16 cellular contexts compared by ENCODE assay signal in genomic region chr1:41580520-41581172, GRCh38.
DNase-seq lines count a peak whose midpoint lies in the region; ATAC-seq, FAIRE-seq and TF ChIP-seq lines count a peak whose summit lies in the region.
"Had no signal": no experiment of that assay in that cellular context is flagged by ENCODE, and none has a peak within 500 bp of the region (broad histone marks: within the 10 kb centered on the region; RNA-seq: fewer than 3 reads in every experiment).

No MANE protein-coding gene starts in this region.

- H3K27me3 ChIP-seq in bronchial epithelial cell (ENCODE audit: control insufficient read depth, insufficient read depth, low read length) (no peaks in the 10 kb centered on the region), stomach (no peaks in the 10 kb centered on the region)
- H3K27me3 ChIP-seq: heart right ventricle, ovary had no signal

- TF ChIP-seq CTCF in NB4 (IDR thresholded peaks at IDR 0.05; ENCODE audit: low read depth, low read length), result no peak
- TF ChIP-seq CTCF in bronchial epithelial cell (IDR thresholded peaks at IDR 0.05; ENCODE audit: insufficient read depth, low read length, severe bottlenecking), result no peak
- no peak for TF ChIP-seq CTCF in stomach (IDR thresholded peaks at IDR 0.05)

- no peak for TF ChIP-seq POLR2A in NB4 (IDR thresholded peaks at IDR 0.05; ENCODE audit: extremely low read depth, insufficient read length)
- TF ChIP-seq POLR2A in stomach (IDR thresholded peaks at IDR 0.05), result no peak

- no peak overlapping the region for H3K27ac ChIP-seq in stomach
- H3K27ac ChIP-seq: heart right ventricle, ovary had no signal

- WGBS in stomach, 5 donors, result 78 to 88% (median 84%) methylated on average over 6 to 7 of the region's 7 CpGs

- peak; percentile 72 for FAIRE-seq in bronchial epithelial cell (lab: Jason Lieb, UNC)
- FAIRE-seq: H54 had no signal

- no peaks in the 10 kb centered on the region for H3K9me3 ChIP-seq in stomach
- H3K9me3 ChIP-seq: heart right ventricle, ovary had no signal

- H3K36me3 ChIP-seq in bronchial epithelial cell (ENCODE audit: control insufficient read depth, insufficient read depth, low read length) (no peaks in the 10 kb centered on the region), stomach (peaks cover 0 to 11% (median 5%) of the 10 kb centered on the region in 4 donors)
- H3K36me3 ChIP-seq: ovary had no signal

- H3K27ac Mint-ChIP-seq in activated naive CD4-positive, alpha-beta T cell treated with anti-CD3 and anti-CD28 coated beads, Interleukin-2, amount 50 U/mL, for 24 hours, result peak overlapping the region; percentile 85

- no peaks in the 10 kb centered on the region for H3K27me3 Mint-ChIP-seq in activated naive CD4-positive, alpha-beta T cell treated with anti-CD3 and anti-CD28 coated beads, Interleukin-2, amount 50 U/mL, for 24 hours

- peaks cover 24% of the 10 kb centered on the region for H3K4me1 Mint-ChIP-seq in activated naive CD4-positive, alpha-beta T cell treated with anti-CD3 and anti-CD28 coated beads, Interleukin-2, amount 50 U/mL, for 24 hours

- H3K4me3 ChIP-seq in NB4 (ENCODE audit: low read depth, low read length) (no peak overlapping the region), bronchial epithelial cell (ENCODE audit: low read depth, low read length) (no peak overlapping the region), stomach (no peak overlapping the region)
- H3K4me3 ChIP-seq: heart right ventricle, lung, ovary had no signal

- no peak overlapping the region for H3K4me3 Mint-ChIP-seq in activated naive CD4-positive, alpha-beta T cell treated with anti-CD3 and anti-CD28 coated beads, Interleukin-2, amount 50 U/mL, for 24 hours

- no peak for ATAC-seq in GM21717 (IDR thresholded peaks at IDR 0.05; ENCODE audit: unreplicated experiment)
- ATAC-seq: heart right ventricle, sciatic nerve had no signal

- no peaks in the 10 kb centered on the region for H3K4me1 ChIP-seq in stomach
- H3K4me1 ChIP-seq: heart right ventricle had no signal

- peaks cover 18% of the 10 kb centered on the region for H3K36me3 Mint-ChIP-seq in activated naive CD4-positive, alpha-beta T cell treated with anti-CD3 and anti-CD28 coated beads, Interleukin-2, amount 50 U/mL, for 24 hours

- no peaks in the 10 kb centered on the region for H3K9me3 Mint-ChIP-seq in activated naive CD4-positive, alpha-beta T cell treated with anti-CD3 and anti-CD28 coated beads, Interleukin-2, amount 50 U/mL, for 24 hours

- intact Hi-C loops in stomach (cut with DNase I; ENCODE audit: low total_unique reads), result no loop called here

- TF ChIP-seq EP300 in stomach (IDR thresholded peaks at IDR 0.05), result no peak

- DNase-seq in activated naive CD4-positive, alpha-beta T cell treated with anti-CD3 and anti-CD28 coated beads, Interleukin-2, amount 50 U/mL, for 16 hours, result no peak
- DNase-seq in NB4 (ENCODE audit: low read depth) (peak; percentile 84), bronchial epithelial cell (ENCODE audit: low read depth) (no peak), stomach (peak; percentile 17), SK-N-DZ (ENCODE audit: low spot score) (no peak), NCI-H82 (lab: John Stamatoyannopoulos, UW) (no peak)
- DNase-seq: aorta, Calu3, heart right ventricle, NCI-H2029, ovary had no signal

Comparison
In these comparisons a context has a peak if more than half of its experiments do, and no peak if none do; other contexts are left out.
1. DNase-seq: peak in NB4 (single experiment) and stomach (single experiment); none in activated naive CD4-positive, alpha-beta T cell treated with anti-CD3 and anti-CD28 coated beads, Interleukin-2, amount 50 U/mL, for 16 hours (single experiment), bronchial epithelial cell (single experiment), SK-N-DZ (single experiment) and NCI-H82 (single experiment).